Comparison of ENCODE assay signal across 24 cellular contexts in the genomic region with DNA sequence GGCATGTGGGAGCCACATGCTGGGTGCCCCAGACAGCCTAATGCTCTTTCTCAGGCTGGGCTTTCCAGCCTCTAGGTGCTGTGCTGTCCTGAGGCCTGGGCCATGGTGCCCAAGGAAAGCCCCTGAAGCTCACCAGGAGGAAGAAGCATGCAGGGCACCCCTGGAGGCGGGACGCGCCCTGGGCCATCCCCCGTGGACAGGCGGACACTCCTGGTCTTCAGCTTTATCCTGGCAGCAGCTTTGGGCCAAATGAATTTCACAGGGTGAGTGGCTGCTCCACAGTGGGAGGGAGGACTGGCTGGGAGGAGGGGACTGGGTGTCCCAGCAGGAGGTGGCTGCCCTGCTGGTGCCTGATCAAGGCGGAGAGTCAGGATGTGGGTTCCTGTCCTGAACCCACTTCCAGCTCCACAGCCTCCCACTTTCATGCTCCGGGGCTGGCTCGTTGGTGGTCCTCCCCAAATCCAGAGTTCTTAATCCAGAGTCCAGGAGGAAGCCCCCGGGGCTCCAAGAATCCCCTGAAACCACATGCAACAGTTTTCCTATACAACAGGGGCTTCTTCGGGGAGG. TPM values are rescaled to one million over a fixed set of nuclear protein-coding genes. Genes with fewer than 3 reads are reported as not detected.
"Had no signal": no experiment of that assay in that cellular context is flagged by ENCODE, and none has a peak within 500 bp of the region (broad histone marks: within the 10 kb centered on the region; RNA-seq: fewer than 3 reads in every experiment).

No MANE protein-coding gene starts in this region.

- H3K36me3 Mint-ChIP-seq: naive B cell had no signal

- H3K36me3 ChIP-seq: heart left ventricle, sigmoid colon, suprapubic skin, thyroid gland, upper lobe of left lung, uterus had no signal

- H3K27ac ChIP-seq: heart left ventricle, sigmoid colon, skin epidermis, suprapubic skin, thyroid gland, upper lobe of left lung, uterus had no signal

- H3K27ac Mint-ChIP-seq: naive B cell had no signal

- H3K4me1 ChIP-seq: sigmoid colon, thyroid gland, upper lobe of left lung had no signal

- ATAC-seq: heart left ventricle, left colon, left ventricle myocardium superior had no signal

- H3K9me3 ChIP-seq: sigmoid colon, suprapubic skin, thyroid gland, upper lobe of left lung, uterus had no signal

- H3K4me3 ChIP-seq: dorsolateral prefrontal cortex, heart left ventricle, lung, sigmoid colon, skin epidermis, suprapubic skin, thyroid gland, upper lobe of left lung, uterus had no signal

- FAIRE-seq: frontal cortex had no signal

- H3K4me1 Mint-ChIP-seq: naive B cell had no signal

- DNase-seq: cortex of kidney; dorsolateral prefrontal cortex; effector CD8-positive, alpha-beta T cell; heart left ventricle; hippocampal formation; left colon; left ventricle myocardium superior; mesendoderm; naive B cell; sigmoid colon; stimulated activated CD4-positive, alpha-beta T cell treated with anti-CD3 and anti-CD28 coated beads, Interleukin-12 subunit alpha, Interleukin-12 subunit beta, amount 100 ng/mL, for 4 hours; stimulated activated naive CD4-positive, alpha-beta T cell; thyroid gland; uterus had no signal

- H3K27me3 ChIP-seq: dorsolateral prefrontal cortex, sigmoid colon, suprapubic skin, thyroid gland, upper lobe of left lung, uterus had no signal

- H3K4me3 Mint-ChIP-seq: naive B cell had no signal

RNA-seq across cellular contexts. Expression of a gene that starts 1.8 kb away (rescaled TPM):
- total RNA-seq: fibroblast of lung, frontal cortex, glomerular endothelial cell, heart left ventricle, kidney epithelial cell, left colon, left ventricle myocardium superior, lung, omental fat pad, pulmonary artery endothelial cell, sigmoid colon, thyroid gland, upper lobe of left lung, uterus had no signal
- polyA plus RNA-seq: fibroblast of lung, heart left ventricle had no signal

RNA-seq across cellular contexts. Expression of a gene that starts 33.9 kb away (rescaled TPM):
- total RNA-seq: frontal cortex, glomerular endothelial cell, kidney epithelial cell, left ventricle myocardium superior, pulmonary artery endothelial cell, suprapubic skin had no signal

RNA-seq across cellular contexts. Expression of a gene that starts 53.5 kb away (rescaled TPM):
- total RNA-seq: left colon, sigmoid colon, thyroid gland had no signal
